15 cellular contexts compared by ENCODE assay signal in the genomic region with DNA sequence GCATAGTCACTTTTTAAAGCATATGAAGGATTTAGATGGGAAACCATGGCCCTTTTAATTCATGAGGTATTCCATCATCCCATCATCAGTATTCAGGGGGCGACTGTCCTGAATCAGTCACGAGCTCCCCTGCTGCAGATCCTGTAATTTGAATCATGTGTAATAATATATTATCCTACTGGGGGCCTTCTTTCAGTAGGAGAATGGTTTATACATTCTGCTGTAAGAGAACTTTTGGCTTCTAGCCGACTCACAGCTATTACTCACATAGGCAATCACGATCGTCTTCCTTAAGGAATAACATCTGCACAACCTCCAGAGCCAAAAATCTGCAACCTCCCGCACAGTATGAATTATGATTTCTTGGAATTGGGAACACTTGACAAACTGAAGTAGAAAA.
DNase-seq lines count a peak whose midpoint lies in the region; ATAC-seq and TF ChIP-seq lines count a peak whose summit lies in the region.
"Had no signal": no experiment of that assay in that cellular context is flagged by ENCODE, and none has a peak within 500 bp of the region (broad histone marks: within the 10 kb centered on the region; RNA-seq: fewer than 3 reads in every experiment).

No MANE protein-coding gene starts in this region.

- DNase-seq in BJ (ENCODE audit: low read depth) (peak; percentile 21), SK-N-MC (ENCODE audit: low read depth, low spot score) (peak; percentile 75), fibroblast of mammary gland (ENCODE audit: low read depth) (peak; percentile 99), pons (ENCODE audit: low spot score) (peak; percentile 83), Right ventricle myocardium inferior (ENCODE audit: missing footprints) (no peak), thyroid gland (no peak), RWPE1 (ENCODE audit: low spot score) (no peak)
- DNase-seq: activated CD8-positive, alpha-beta memory T cell treated with anti-CD3 and anti-CD28 coated beads, Interleukin-2, amount 50 U/mL, for 48 hours; activated naive CD8-positive, alpha-beta T cell treated with anti-CD3 and anti-CD28 coated beads, Interleukin-2, amount 50 U/mL, for 24 hours; H7; kidney; NCI-H2171; transverse colon had no signal

- H3K9ac ChIP-seq in SK-N-MC (ENCODE audit: insufficient read length): no peak overlapping the region
- H3K9ac ChIP-seq: KMS-11 had no signal

- no peak for TF ChIP-seq POLR2A in thyroid gland (IDR thresholded peaks at IDR 0.05)

- no peaks in the 10 kb centered on the region for H3K4me1 ChIP-seq in thyroid gland
- H3K4me1 ChIP-seq: transverse colon had no signal

- no peaks in the 10 kb centered on the region for H3K27me3 ChIP-seq in BJ (ENCODE audit: control insufficient read depth, insufficient read depth, low read length)
- no peaks in the 10 kb centered on the region for H3K27me3 ChIP-seq in thyroid gland
- H3K27me3 ChIP-seq: transverse colon had no signal

- no peaks in the 10 kb centered on the region for H3K36me3 ChIP-seq in BJ (ENCODE audit: control insufficient read depth, insufficient read depth, low read length)
- H3K36me3 ChIP-seq in SK-N-MC (ENCODE audit: insufficient read depth, low read length): 0 out of 2 replicates have a peak, but pooled peaks cover 12% of the 10 kb centered on the region
- no peaks in the 10 kb centered on the region for H3K36me3 ChIP-seq in thyroid gland
- H3K36me3 ChIP-seq: transverse colon had no signal

- TF ChIP-seq CTCF in BJ (IDR thresholded peaks at IDR 0.05; ENCODE audit: insufficient read depth, low read depth, low read length) (no peak), fibroblast of mammary gland (conservative IDR thresholded peaks at IDR 0.05; ENCODE audit: control insufficient read depth, insufficient read depth, low read depth, low read length) (no peak), thyroid gland (IDR thresholded peaks at IDR 0.05) (no peak), RWPE1 (conservative IDR thresholded peaks at IDR 0.05; ENCODE audit: low read depth) (no peak)

- H3K27ac ChIP-seq in SK-N-MC (peak overlapping the region; percentile 86), thyroid gland (no peak overlapping the region), RWPE1 (no peak overlapping the region)
- H3K27ac ChIP-seq: KMS-11, transverse colon had no signal

- H3K9me3 ChIP-seq in SK-N-MC (ENCODE audit: low read depth, low read length) (no peaks in the 10 kb centered on the region), thyroid gland (no peaks in the 10 kb centered on the region)
- H3K9me3 ChIP-seq: transverse colon had no signal

- 80 to 83% methylated on average over 6 of the region's 6 CpGs for WGBS in thyroid gland, 2 donors

- H3K4me3 ChIP-seq in BJ (ENCODE audit: low read depth, low read length): no peak overlapping the region
- H3K4me3 ChIP-seq in SK-N-MC: peak overlapping the region; percentile 80
- peak overlapping the region; percentile 29 for H3K4me3 ChIP-seq in fibroblast of mammary gland (ENCODE audit: control insufficient read depth, low read depth, low read length)
- no peak overlapping the region for H3K4me3 ChIP-seq in thyroid gland (replicated peaks in 1 of 3)
- H3K4me3 ChIP-seq: transverse colon had no signal

- CTCF ChIA-PET in BJ (lab: Yijun Ruan, JAX) (interaction anchor here (1.5 to 2.2 kb wide), 3 partner anchors 9 to 258 kb away, joined by 4 to 7 read pairs (median 4); no protein-coding TSS in a partner anchor), RWPE1 (lab: Yijun Ruan, JAX) (no interaction called here)

- POLR2A ChIA-PET in BJ (lab: Charles Lee) (no interaction called here), RWPE1 (lab: Yijun Ruan, JAX; ENCODE audit: low non-redundant PET) (no interaction called here)

- intact Hi-C loops in Right ventricle myocardium inferior (cut with DNase I) (no loop called here), thyroid gland (cut with DNase I) (no loop called here)

- ATAC-seq in HG03139 (IDR thresholded peaks at IDR 0.05; ENCODE audit: unreplicated experiment) (no peak), Right ventricle myocardium inferior (no peak)
- ATAC-seq: activated naive CD8-positive, alpha-beta T cell treated with anti-CD3 and anti-CD28 coated beads, Interleukin-2, amount 50 U/mL, for 24 hours had no signal

Comparison
In these comparisons a context has a peak if more than half of its experiments do, and no peak if none do; other contexts are left out.
1. DNase-seq: peak in BJ (single experiment), SK-N-MC (single experiment), fibroblast of mammary gland (single experiment) and pons (single experiment); none in Right ventricle myocardium inferior (single experiment), thyroid gland (0 of 2) and RWPE1 (single experiment).
2. H3K4me3 ChIP-seq: peak in SK-N-MC (single experiment) and fibroblast of mammary gland (single experiment); none in BJ (single experiment) and thyroid gland (0 of 3).